In genomic region chr13:42548731-42549554, GRCh38 we compare ENCODE assay signal across 7 cellular contexts. TPM values are rescaled to one million over a fixed set of nuclear protein-coding genes. Genes with fewer than 3 reads are reported as not detected.
DNase-seq lines count a peak whose midpoint lies in the region; ATAC-seq and TF ChIP-seq lines count a peak whose summit lies in the region.

No MANE protein-coding gene starts in this region.

- POLR2A ChIA-PET in activated CD8-positive, alpha-beta T cell treated with anti-CD3 and anti-CD28 coated beads for 36 hours (lab: Charles Lee): no interaction called here

- ATAC-seq in GM19455 (IDR thresholded peaks at IDR 0.05; ENCODE audit: unreplicated experiment) (peak; percentile 98), HG03159 (IDR thresholded peaks at IDR 0.05; ENCODE audit: unreplicated experiment) (peak; percentile 93)
- no peak for ATAC-seq in activated CD8-positive, alpha-beta T cell treated with anti-CD3 and anti-CD28 coated beads for 36 hours

- H3K27me3 Mint-ChIP-seq in activated CD8-positive, alpha-beta T cell treated with anti-CD3 and anti-CD28 coated beads for 36 hours: peaks cover 8% of the 10 kb centered on the region

- peaks cover 20% of the 10 kb centered on the region for H3K4me1 Mint-ChIP-seq in activated CD8-positive, alpha-beta T cell treated with anti-CD3 and anti-CD28 coated beads for 36 hours (ENCODE audit: low read depth)

- intact Hi-C loops in activated CD8-positive, alpha-beta T cell treated with anti-CD3 and anti-CD28 coated beads for 36 hours (cut with micrococcal nuclease): no loop called here

- TF ChIP-seq CTCF in activated CD8-positive, alpha-beta T cell treated with anti-CD3 and anti-CD28 coated beads for 36 hours (IDR thresholded peaks at IDR 0.05): no peak

- no peaks in the 10 kb centered on the region for H3K9me3 Mint-ChIP-seq in activated CD8-positive, alpha-beta T cell treated with anti-CD3 and anti-CD28 coated beads for 36 hours

- no peaks in the 10 kb centered on the region for H3K36me3 Mint-ChIP-seq in activated CD8-positive, alpha-beta T cell treated with anti-CD3 and anti-CD28 coated beads for 36 hours (ENCODE audit: low read depth)

- no peak overlapping the region for H3K27ac Mint-ChIP-seq in activated CD8-positive, alpha-beta T cell treated with anti-CD3 and anti-CD28 coated beads for 36 hours

- CTCF ChIA-PET in activated CD8-positive, alpha-beta T cell treated with anti-CD3 and anti-CD28 coated beads for 36 hours (lab: Charles Lee): no interaction called here

- H3K4me3 Mint-ChIP-seq in activated CD8-positive, alpha-beta T cell treated with anti-CD3 and anti-CD28 coated beads for 36 hours: no peak overlapping the region

- DNase-seq in activated CD8-positive, alpha-beta T cell treated with anti-CD3 and anti-CD28 coated beads for 36 hours: peak; percentile 6
- DNase-seq in renal cortical epithelial cell (ENCODE audit: low read depth): peak; percentile 16
- no peak for DNase-seq in NCI-H774 (lab: John Stamatoyannopoulos, UW)
- no peak for DNase-seq in activated gamma-delta T cell (lab: John Stamatoyannopoulos, UW)
- no peak for DNase-seq in NCI-H2107 treated with DMSO at 0.1 percent for 48 hours (lab: John Stamatoyannopoulos, UW; ENCODE audit: unreplicated experiment)

RNA-seq across cellular contexts. Expression of gene TNFSF11, which starts 25.0 kb away (rescaled TPM):
- total RNA-seq in activated CD8-positive, alpha-beta T cell treated with anti-CD3 and anti-CD28 coated beads for 36 hours: 1 to 10 TPM; 1.9 TPM
- total RNA-seq in renal cortical epithelial cell: 0.52 TPM in 1 of 2 replicates, not detected in the other

Comparison
In these comparisons a context has a peak if more than half of its experiments do, and no peak if none do; other contexts are left out.
1. DNase-seq: peak in activated CD8-positive, alpha-beta T cell treated with anti-CD3 and anti-CD28 coated beads for 36 hours (single experiment) and renal cortical epithelial cell (single experiment); none in NCI-H774 (single experiment), activated gamma-delta T cell (single experiment) and NCI-H2107 treated with DMSO at 0.1 percent for 48 hours (single experiment).